ENCODE assay signal across 13 cellular contexts in the genomic region with DNA sequence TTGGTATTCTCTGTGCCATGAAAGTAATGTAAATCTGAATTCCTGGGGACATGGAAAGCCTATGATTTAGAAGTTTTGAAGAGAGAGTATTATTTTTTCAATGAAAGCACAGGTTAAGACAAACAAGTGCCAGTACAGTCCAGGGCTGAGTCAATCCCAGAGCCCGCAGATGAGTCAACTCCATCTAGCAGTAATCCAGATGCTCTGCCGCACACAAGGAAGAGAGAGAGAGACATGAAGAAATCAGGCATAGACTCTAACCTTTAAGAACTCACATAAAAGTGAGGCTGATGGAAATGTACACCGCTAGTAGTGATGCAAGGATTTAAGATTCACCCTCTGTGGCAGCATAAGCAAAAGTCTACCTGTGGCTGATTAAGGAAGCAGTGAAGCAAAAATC.
DNase-seq lines count a peak whose midpoint lies in the region; ATAC-seq, FAIRE-seq and TF ChIP-seq lines count a peak whose summit lies in the region.
"Had no signal": no experiment of that assay in that cellular context is flagged by ENCODE, and none has a peak within 500 bp of the region (broad histone marks: within the 10 kb centered on the region; RNA-seq: fewer than 3 reads in every experiment).

No MANE protein-coding gene starts in this region.

- CTCF ChIA-PET in activated CD8-positive, alpha-beta T cell treated with anti-CD3 and anti-CD28 coated beads, Interleukin-2, amount 10 ng/mL, durations not matched to agents 7 days and 5 days (lab: Charles Lee), result no interaction called here

- no peak overlapping the region for H3K4me3 Mint-ChIP-seq in activated CD8-positive, alpha-beta T cell treated with anti-CD3 and anti-CD28 coated beads, Interleukin-2, amount 10 ng/mL, durations not matched to agents 7 days and 5 days
- H3K4me3 Mint-ChIP-seq: activated T-helper 1 cell treated with anti-CD3 and anti-CD28 coated beads, Interleukin-12 subunit alpha, Interleukin-12 subunit beta, Interleukin-2, Interleukin-4 antibody, amounts not matched to agents 30 ng/mL and 10 ng/mL and 1 ng/mL, durations not matched to agents 14 hours and 24 hours and 36 hours; memory B cell had no signal

- no peaks in the 10 kb centered on the region for H3K4me1 ChIP-seq in mucosa of descending colon (ENCODE audit: low read depth)

- no peaks in the 10 kb centered on the region for H3K36me3 ChIP-seq in bronchial epithelial cell (ENCODE audit: control insufficient read depth, insufficient read depth, low read length)
- H3K36me3 ChIP-seq in mucosa of descending colon (ENCODE audit: low read depth), result no peaks in the 10 kb centered on the region
- H3K36me3 ChIP-seq: tibial nerve had no signal

- in situ Hi-C loops in Caki2 (cut with HindIII; ENCODE audit: low pct_unique_long_range_greater_than_20kb, low sequenced_read_pairs), result no loop called here

- no peak overlapping the region for H3K4me3 ChIP-seq in bronchial epithelial cell (ENCODE audit: low read depth, low read length)
- no peak overlapping the region for H3K4me3 ChIP-seq in mucosa of descending colon
- H3K4me3 ChIP-seq: tibial nerve had no signal

- H3K9me3 ChIP-seq in mucosa of descending colon, result no peaks in the 10 kb centered on the region
- H3K9me3 ChIP-seq: tibial nerve had no signal

- intact Hi-C loops in mucosa of descending colon (cut with DNase I, micrococcal nuclease), result no loop called here

- no peaks in the 10 kb centered on the region for H3K36me3 Mint-ChIP-seq in activated CD8-positive, alpha-beta T cell treated with anti-CD3 and anti-CD28 coated beads, Interleukin-2, amount 10 ng/mL, durations not matched to agents 7 days and 5 days (ENCODE audit: low read depth)
- H3K36me3 Mint-ChIP-seq: memory B cell had no signal

- FAIRE-seq in bronchial epithelial cell (lab: Jason Lieb, UNC), result peak; percentile 55

- no peaks in the 10 kb centered on the region for H3K27me3 Mint-ChIP-seq in activated CD8-positive, alpha-beta T cell treated with anti-CD3 and anti-CD28 coated beads, Interleukin-2, amount 10 ng/mL, durations not matched to agents 7 days and 5 days (ENCODE audit: low read depth)

- no peaks in the 10 kb centered on the region for H3K27me3 ChIP-seq in bronchial epithelial cell (ENCODE audit: control insufficient read depth, insufficient read depth, low read length)
- H3K27me3 ChIP-seq: tibial nerve had no signal

- ATAC-seq in mucosa of descending colon, result peak; percentile 27
- no peak for ATAC-seq in activated CD8-positive, alpha-beta T cell treated with anti-CD3 and anti-CD28 coated beads, Interleukin-2, amount 10 ng/mL, durations not matched to agents 7 days and 5 days

- no peak overlapping the region for H3K27ac Mint-ChIP-seq in activated CD8-positive, alpha-beta T cell treated with anti-CD3 and anti-CD28 coated beads, Interleukin-2, amount 10 ng/mL, durations not matched to agents 7 days and 5 days
- H3K27ac Mint-ChIP-seq: activated T-helper 1 cell treated with anti-CD3 and anti-CD28 coated beads, Interleukin-12 subunit alpha, Interleukin-12 subunit beta, Interleukin-2, Interleukin-4 antibody, amounts not matched to agents 30 ng/mL and 10 ng/mL and 1 ng/mL, durations not matched to agents 14 hours and 24 hours and 36 hours; memory B cell had no signal

- DNase-seq in Caki2 (ENCODE audit: low read depth) (peak; percentile 88), M059J (ENCODE audit: low read depth) (peak; percentile 97), bronchial epithelial cell (ENCODE audit: low read depth) (peak; percentile 96), mucosa of descending colon (peak in 1 of 3 donors; percentile 4), mucosa of gallbladder (ENCODE audit: low spot score) (no peak), NCI-H82 treated with DMSO at 0.1 percent for 48 hours (lab: John Stamatoyannopoulos, UW; ENCODE audit: unreplicated experiment) (no peak), activated gamma-delta T cell (lab: John Stamatoyannopoulos, UW) (no peak)
- no peak for DNase-seq in activated CD8-positive, alpha-beta T cell treated with anti-CD3 and anti-CD28 coated beads, Interleukin-2, amount 10 ng/mL, durations not matched to agents 7 days and 5 days
- DNase-seq: effector CD8-positive, alpha-beta T cell; NCI-H1105 had no signal

- POLR2A ChIA-PET in activated CD8-positive, alpha-beta T cell treated with anti-CD3 and anti-CD28 coated beads, Interleukin-2, amount 10 ng/mL, durations not matched to agents 7 days and 5 days (lab: Charles Lee), result no interaction called here

- no peaks in the 10 kb centered on the region for H3K4me1 Mint-ChIP-seq in activated CD8-positive, alpha-beta T cell treated with anti-CD3 and anti-CD28 coated beads, Interleukin-2, amount 10 ng/mL, durations not matched to agents 7 days and 5 days (ENCODE audit: low read depth)
- H3K4me1 Mint-ChIP-seq: memory B cell had no signal

- H3K9me3 Mint-ChIP-seq in activated CD8-positive, alpha-beta T cell treated with anti-CD3 and anti-CD28 coated beads, Interleukin-2, amount 10 ng/mL, durations not matched to agents 7 days and 5 days (ENCODE audit: insufficient read depth), result no peaks in the 10 kb centered on the region
- H3K9me3 Mint-ChIP-seq: activated T-helper 1 cell treated with anti-CD3 and anti-CD28 coated beads, Interleukin-12 subunit alpha, Interleukin-12 subunit beta, Interleukin-2, Interleukin-4 antibody, amounts not matched to agents 30 ng/mL and 10 ng/mL and 1 ng/mL, durations not matched to agents 14 hours and 24 hours and 36 hours had no signal

- TF ChIP-seq CTCF in bronchial epithelial cell (IDR thresholded peaks at IDR 0.05; ENCODE audit: insufficient read depth, low read length, severe bottlenecking), result no peak
- TF ChIP-seq CTCF in mucosa of descending colon (IDR thresholded peaks at IDR 0.05), result no peak

Comparison
In these comparisons a context has a peak if more than half of its experiments do, and no peak if none do; other contexts are left out.
1. DNase-seq: peak in Caki2 (single experiment), M059J (single experiment) and bronchial epithelial cell (single experiment); none in mucosa of gallbladder (single experiment), activated CD8-positive, alpha-beta T cell treated with anti-CD3 and anti-CD28 coated beads, Interleukin-2, amount 10 ng/mL, durations not matched to agents 7 days and 5 days (single experiment), NCI-H82 treated with DMSO at 0.1 percent for 48 hours (single experiment) and activated gamma-delta T cell (single experiment).